1 cellular context compared by ENCODE assay signal in the genomic region with DNA sequence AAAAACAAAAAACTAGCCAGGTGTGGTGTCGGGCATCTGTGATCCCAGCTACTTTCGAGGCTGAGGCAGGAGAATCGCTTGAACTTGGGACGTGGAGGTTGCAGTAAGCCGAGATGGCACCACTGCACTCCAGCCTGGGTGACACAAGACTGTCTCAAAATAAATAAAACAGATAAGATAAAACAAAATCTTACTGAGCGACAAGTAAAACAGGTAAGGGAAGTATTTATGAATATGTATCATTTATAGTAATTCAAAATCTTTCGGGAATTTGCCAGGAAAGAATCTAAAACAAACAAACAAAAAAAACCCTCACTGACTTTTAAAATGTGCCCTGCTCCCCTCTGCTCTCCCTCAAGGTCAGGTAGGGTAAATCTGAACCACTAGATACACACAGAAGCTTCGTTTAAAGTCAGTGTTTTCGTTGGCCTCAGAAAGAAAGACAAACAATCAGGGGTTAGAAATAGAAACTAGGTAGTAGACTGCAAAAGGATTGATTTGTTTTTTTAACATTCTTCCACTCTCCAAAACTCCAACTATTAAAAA.
TF ChIP-seq lines count a peak whose summit lies in the region.

No MANE protein-coding gene starts in this region.

TF ChIP-seq in HepG2, 621 proteins besides CTCF, POLR2A, EP300 and RAD21 (continued from another document and continues in another):
- TF ChIP-seq, protein P1, sequence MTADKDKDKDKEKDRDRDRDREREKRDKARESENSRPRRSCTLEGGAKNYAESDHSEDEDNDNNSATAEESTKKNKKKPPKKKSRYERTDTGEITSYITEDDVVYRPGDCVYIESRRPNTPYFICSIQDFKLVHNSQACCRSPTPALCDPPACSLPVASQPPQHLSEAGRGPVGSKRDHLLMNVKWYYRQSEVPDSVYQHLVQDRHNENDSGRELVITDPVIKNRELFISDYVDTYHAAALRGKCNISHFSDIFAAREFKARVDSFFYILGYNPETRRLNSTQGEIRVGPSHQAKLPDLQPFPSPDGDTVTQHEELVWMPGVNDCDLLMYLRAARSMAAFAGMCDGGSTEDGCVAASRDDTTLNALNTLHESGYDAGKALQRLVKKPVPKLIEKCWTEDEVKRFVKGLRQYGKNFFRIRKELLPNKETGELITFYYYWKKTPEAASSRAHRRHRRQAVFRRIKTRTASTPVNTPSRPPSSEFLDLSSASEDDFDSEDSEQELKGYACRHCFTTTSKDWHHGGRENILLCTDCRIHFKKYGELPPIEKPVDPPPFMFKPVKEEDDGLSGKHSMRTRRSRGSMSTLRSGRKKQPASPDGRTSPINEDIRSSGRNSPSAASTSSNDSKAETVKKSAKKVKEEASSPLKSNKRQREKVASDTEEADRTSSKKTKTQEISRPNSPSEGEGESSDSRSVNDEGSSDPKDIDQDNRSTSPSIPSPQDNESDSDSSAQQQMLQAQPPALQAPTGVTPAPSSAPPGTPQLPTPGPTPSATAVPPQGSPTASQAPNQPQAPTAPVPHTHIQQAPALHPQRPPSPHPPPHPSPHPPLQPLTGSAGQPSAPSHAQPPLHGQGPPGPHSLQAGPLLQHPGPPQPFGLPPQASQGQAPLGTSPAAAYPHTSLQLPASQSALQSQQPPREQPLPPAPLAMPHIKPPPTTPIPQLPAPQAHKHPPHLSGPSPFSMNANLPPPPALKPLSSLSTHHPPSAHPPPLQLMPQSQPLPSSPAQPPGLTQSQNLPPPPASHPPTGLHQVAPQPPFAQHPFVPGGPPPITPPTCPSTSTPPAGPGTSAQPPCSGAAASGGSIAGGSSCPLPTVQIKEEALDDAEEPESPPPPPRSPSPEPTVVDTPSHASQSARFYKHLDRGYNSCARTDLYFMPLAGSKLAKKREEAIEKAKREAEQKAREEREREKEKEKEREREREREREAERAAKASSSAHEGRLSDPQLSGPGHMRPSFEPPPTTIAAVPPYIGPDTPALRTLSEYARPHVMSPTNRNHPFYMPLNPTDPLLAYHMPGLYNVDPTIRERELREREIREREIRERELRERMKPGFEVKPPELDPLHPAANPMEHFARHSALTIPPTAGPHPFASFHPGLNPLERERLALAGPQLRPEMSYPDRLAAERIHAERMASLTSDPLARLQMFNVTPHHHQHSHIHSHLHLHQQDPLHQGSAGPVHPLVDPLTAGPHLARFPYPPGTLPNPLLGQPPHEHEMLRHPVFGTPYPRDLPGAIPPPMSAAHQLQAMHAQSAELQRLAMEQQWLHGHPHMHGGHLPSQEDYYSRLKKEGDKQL (CRISPR knock-in tag; IDR thresholded peaks at IDR 0.05; ENCODE audit: low read depth), result no peak
- TF ChIP-seq NR2F2 (IDR thresholded peaks at IDR 0.05; ENCODE audit: borderline replicate concordance, low read depth) (peak; percentile 75), ZBTB8A (CRISPR knock-in tag; IDR thresholded peaks at IDR 0.05; ENCODE audit: borderline replicate concordance, low read depth) (no peak), PCBP2 (optimal IDR thresholded peaks at IDR 0.05; ENCODE audit: low read depth, low read length, poor library complexity, severe bottlenecking) (no peak), CHD2 (IDR thresholded peaks at IDR 0.05; ENCODE audit: low read depth, low read length) (no peak), HOXA5 (CRISPR knock-in tag; IDR thresholded peaks at IDR 0.05) (no peak), MTF2 (CRISPR knock-in tag; IDR thresholded peaks at IDR 0.05; ENCODE audit: borderline replicate concordance) (no peak), TGIF2 (CRISPR knock-in tag; IDR thresholded peaks at IDR 0.05) (peak; percentile 53; the same call in 1 of the 2 replicates), MIXL1 (CRISPR knock-in tag; IDR thresholded peaks at IDR 0.05) (peak; percentile 62; the same call in 1 of the 2 replicates), ZNF660 (CRISPR knock-in tag; IDR thresholded peaks at IDR 0.05; ENCODE audit: borderline replicate concordance, low read depth) (no peak), NFIB (CRISPR knock-in tag; IDR thresholded peaks at IDR 0.05; ENCODE audit: borderline replicate concordance) (no peak), ATM (IDR thresholded peaks at IDR 0.05; ENCODE audit: borderline replicate concordance) (no peak), KMT2B (CRISPR knock-in tag; IDR thresholded peaks at IDR 0.05) (no peak), ETV5 (CRISPR knock-in tag; IDR thresholded peaks at IDR 0.05; ENCODE audit: borderline replicate concordance) (no peak; the same call in 1 of the 2 replicates), ZNF672 (CRISPR knock-in tag; IDR thresholded peaks at IDR 0.05) (no peak), ZNF296 (CRISPR knock-in tag; conservative IDR thresholded peaks at IDR 0.05) (no peak), DNMT3B (CRISPR knock-in tag; conservative IDR thresholded peaks at IDR 0.05) (no peak), ZNF563 (CRISPR knock-in tag; IDR thresholded peaks at IDR 0.05) (no peak), PHF5A (CRISPR knock-in tag; IDR thresholded peaks at IDR 0.05; ENCODE audit: low read depth, unreplicated experiment) (peak; percentile 29), ZNF674 (CRISPR knock-in tag; IDR thresholded peaks at IDR 0.05; ENCODE audit: low read depth) (no peak), FOXA1 (IDR thresholded peaks at IDR 0.05) (no peak), FOXA1 (CRISPR knock-in tag; IDR thresholded peaks at IDR 0.05) (peak; percentile 81), MEF2D (CRISPR knock-in tag; IDR thresholded peaks at IDR 0.05) (peak; percentile 99), ZNF331 (CRISPR knock-in tag; IDR thresholded peaks at IDR 0.05) (peak; percentile 45; the same call in 1 of the 2 replicates)
- TF ChIP-seq, protein P2, sequence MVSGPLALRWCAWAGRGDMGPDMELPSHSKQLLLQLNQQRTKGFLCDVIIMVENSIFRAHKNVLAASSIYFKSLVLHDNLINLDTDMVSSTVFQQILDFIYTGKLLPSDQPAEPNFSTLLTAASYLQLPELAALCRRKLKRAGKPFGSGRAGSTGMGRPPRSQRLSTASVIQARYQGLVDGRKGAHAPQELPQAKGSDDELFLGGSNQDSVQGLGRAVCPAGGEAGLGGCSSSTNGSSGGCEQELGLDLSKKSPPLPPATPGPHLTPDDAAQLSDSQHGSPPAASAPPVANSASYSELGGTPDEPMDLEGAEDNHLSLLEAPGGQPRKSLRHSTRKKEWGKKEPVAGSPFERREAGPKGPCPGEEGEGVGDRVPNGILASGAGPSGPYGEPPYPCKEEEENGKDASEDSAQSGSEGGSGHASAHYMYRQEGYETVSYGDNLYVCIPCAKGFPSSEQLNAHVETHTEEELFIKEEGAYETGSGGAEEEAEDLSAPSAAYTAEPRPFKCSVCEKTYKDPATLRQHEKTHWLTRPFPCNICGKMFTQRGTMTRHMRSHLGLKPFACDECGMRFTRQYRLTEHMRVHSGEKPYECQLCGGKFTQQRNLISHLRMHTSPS (CRISPR knock-in tag; IDR thresholded peaks at IDR 0.05; ENCODE audit: low read depth), result no peak
- TF ChIP-seq, protein P3, sequence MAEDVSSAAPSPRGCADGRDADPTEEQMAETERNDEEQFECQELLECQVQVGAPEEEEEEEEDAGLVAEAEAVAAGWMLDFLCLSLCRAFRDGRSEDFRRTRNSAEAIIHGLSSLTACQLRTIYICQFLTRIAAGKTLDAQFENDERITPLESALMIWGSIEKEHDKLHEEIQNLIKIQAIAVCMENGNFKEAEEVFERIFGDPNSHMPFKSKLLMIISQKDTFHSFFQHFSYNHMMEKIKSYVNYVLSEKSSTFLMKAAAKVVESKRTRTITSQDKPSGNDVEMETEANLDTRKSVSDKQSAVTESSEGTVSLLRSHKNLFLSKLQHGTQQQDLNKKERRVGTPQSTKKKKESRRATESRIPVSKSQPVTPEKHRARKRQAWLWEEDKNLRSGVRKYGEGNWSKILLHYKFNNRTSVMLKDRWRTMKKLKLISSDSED (CRISPR knock-in tag; IDR thresholded peaks at IDR 0.05), result no peak
- TF ChIP-seq, protein P4, sequence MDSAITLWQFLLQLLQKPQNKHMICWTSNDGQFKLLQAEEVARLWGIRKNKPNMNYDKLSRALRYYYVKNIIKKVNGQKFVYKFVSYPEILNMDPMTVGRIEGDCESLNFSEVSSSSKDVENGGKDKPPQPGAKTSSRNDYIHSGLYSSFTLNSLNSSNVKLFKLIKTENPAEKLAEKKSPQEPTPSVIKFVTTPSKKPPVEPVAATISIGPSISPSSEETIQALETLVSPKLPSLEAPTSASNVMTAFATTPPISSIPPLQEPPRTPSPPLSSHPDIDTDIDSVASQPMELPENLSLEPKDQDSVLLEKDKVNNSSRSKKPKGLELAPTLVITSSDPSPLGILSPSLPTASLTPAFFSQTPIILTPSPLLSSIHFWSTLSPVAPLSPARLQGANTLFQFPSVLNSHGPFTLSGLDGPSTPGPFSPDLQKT (CRISPR knock-in tag; IDR thresholded peaks at IDR 0.05; ENCODE audit: borderline replicate concordance), result no peak
- TF ChIP-seq, protein P5, sequence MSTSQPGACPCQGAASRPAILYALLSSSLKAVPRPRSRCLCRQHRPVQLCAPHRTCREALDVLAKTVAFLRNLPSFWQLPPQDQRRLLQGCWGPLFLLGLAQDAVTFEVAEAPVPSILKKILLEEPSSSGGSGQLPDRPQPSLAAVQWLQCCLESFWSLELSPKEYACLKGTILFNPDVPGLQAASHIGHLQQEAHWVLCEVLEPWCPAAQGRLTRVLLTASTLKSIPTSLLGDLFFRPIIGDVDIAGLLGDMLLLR (CRISPR knock-in tag; IDR thresholded peaks at IDR 0.05), result no peak
- TF ChIP-seq, protein P6, sequence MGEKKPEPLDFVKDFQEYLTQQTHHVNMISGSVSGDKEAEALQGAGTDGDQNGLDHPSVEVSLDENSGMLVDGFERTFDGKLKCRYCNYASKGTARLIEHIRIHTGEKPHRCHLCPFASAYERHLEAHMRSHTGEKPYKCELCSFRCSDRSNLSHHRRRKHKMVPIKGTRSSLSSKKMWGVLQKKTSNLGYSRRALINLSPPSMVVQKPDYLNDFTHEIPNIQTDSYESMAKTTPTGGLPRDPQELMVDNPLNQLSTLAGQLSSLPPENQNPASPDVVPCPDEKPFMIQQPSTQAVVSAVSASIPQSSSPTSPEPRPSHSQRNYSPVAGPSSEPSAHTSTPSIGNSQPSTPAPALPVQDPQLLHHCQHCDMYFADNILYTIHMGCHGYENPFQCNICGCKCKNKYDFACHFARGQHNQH (CRISPR knock-in tag; IDR thresholded peaks at IDR 0.05), result peak; percentile 18; the same call in 1 of the 2 replicates
- TF ChIP-seq, protein P7, sequence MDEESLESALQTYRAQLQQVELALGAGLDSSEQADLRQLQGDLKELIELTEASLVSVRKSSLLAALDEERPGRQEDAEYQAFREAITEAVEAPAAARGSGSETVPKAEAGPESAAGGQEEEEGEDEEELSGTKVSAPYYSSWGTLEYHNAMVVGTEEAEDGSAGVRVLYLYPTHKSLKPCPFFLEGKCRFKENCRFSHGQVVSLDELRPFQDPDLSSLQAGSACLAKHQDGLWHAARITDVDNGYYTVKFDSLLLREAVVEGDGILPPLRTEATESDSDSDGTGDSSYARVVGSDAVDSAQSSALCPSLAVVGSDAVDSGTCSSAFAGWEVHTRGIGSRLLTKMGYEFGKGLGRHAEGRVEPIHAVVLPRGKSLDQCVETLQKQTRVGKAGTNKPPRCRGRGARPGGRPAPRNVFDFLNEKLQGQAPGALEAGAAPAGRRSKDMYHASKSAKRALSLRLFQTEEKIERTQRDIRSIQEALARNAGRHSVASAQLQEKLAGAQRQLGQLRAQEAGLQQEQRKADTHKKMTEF (CRISPR knock-in tag; IDR thresholded peaks at IDR 0.05), result peak; percentile 25; the same call in 1 of the 2 replicates
- TF ChIP-seq, protein P8, sequence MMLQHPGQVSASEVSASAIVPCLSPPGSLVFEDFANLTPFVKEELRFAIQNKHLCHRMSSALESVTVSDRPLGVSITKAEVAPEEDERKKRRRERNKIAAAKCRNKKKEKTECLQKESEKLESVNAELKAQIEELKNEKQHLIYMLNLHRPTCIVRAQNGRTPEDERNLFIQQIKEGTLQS (CRISPR knock-in tag; IDR thresholded peaks at IDR 0.05), result no peak
- TF ChIP-seq, protein P9, sequence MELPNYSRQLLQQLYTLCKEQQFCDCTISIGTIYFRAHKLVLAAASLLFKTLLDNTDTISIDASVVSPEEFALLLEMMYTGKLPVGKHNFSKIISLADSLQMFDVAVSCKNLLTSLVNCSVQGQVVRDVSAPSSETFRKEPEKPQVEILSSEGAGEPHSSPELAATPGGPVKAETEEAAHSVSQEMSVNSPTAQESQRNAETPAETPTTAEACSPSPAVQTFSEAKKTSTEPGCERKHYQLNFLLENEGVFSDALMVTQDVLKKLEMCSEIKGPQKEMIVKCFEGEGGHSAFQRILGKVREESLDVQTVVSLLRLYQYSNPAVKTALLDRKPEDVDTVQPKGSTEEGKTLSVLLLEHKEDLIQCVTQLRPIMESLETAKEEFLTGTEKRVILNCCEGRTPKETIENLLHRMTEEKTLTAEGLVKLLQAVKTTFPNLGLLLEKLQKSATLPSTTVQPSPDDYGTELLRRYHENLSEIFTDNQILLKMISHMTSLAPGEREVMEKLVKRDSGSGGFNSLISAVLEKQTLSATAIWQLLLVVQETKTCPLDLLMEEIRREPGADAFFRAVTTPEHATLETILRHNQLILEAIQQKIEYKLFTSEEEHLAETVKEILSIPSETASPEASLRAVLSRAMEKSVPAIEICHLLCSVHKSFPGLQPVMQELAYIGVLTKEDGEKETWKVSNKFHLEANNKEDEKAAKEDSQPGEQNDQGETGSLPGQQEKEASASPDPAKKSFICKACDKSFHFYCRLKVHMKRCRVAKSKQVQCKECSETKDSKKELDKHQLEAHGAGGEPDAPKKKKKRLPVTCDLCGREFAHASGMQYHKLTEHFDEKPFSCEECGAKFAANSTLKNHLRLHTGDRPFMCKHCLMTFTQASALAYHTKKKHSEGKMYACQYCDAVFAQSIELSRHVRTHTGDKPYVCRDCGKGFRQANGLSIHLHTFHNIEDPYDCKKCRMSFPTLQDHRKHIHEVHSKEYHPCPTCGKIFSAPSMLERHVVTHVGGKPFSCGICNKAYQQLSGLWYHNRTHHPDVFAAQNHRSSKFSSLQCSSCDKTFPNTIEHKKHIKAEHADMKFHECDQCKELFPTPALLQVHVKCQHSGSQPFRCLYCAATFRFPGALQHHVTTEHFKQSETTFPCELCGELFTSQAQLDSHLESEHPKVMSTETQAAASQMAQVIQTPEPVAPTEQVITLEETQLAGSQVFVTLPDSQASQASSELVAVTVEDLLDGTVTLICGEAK (IDR thresholded peaks at IDR 0.05), result no peak
- TF ChIP-seq, protein P9 (CRISPR knock-in tag; IDR thresholded peaks at IDR 0.05), result 0 out of 2 replicates have a peak, but pooled peaks have one; percentile 30
